15 cellular contexts compared by ENCODE assay signal in genomic region chr6:89847513-89847912, GRCh38. TPM values are rescaled to one million over a fixed set of nuclear protein-coding genes. Genes with fewer than 3 reads are reported as not detected.
"Had no signal": no experiment of that assay in that cellular context is flagged by ENCODE, and none has a peak within 500 bp of the region (broad histone marks: within the 10 kb centered on the region; RNA-seq: fewer than 3 reads in every experiment).

No MANE protein-coding gene starts in this region.

RNA-seq across cellular contexts. Expression of gene GJA10, which starts 46.8 kb away (rescaled TPM):
- total RNA-seq: stomach, subcutaneous adipose tissue, suprapubic skin, temporal lobe, thoracic aorta, thyroid gland, tibial nerve, transverse colon, upper lobe of left lung, upper lobe of right lung, ureter, urinary bladder, uterus, vagina had no signal
- polyA plus RNA-seq: stomach, thymus, urinary bladder had no signal
